In the genomic region with DNA sequence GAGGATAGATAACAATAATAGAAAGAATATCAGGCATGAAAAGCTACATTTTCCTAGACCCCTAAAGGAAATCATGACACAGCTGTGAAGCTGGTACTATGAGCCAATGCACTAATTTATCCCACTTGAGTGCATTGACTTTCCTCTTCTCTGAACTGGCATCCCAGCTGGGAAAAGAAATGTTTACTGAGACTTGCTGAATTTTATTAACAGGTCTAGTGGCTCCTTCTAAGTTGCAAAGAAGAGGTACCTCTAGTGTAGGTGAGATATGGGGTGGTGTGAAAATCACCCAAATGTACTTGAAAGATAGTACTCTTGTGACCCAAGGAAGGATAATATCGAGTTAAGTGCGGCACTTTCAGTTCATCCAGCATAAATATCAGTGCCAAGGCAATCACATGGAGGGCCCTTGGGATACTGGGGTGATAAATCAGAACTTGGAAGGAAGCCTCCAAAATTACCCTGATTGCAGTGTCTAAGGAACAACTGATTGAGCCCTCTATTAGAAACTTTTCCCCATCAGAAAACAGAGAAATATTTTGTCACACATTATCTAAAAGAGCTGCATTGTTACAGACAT, we compare ENCODE assay signal across 20 cellular contexts.
DNase-seq lines count a peak whose midpoint lies in the region; ATAC-seq and TF ChIP-seq lines count a peak whose summit lies in the region.
"Had no signal": no experiment of that assay in that cellular context is flagged by ENCODE, and none has a peak within 500 bp of the region (broad histone marks: within the 10 kb centered on the region; RNA-seq: fewer than 3 reads in every experiment).

No MANE protein-coding gene starts in this region.

- H3K27ac Mint-ChIP-seq in naive thymus-derived CD8-positive, alpha-beta T cell, result no peak overlapping the region
- H3K27ac Mint-ChIP-seq: CD8-positive, alpha-beta T cell had no signal

- H3K4me3 ChIP-seq in OCI-LY1 (ENCODE audit: low read depth, low read length, poor library complexity, severe bottlenecking), result no peak overlapping the region
- H3K4me3 ChIP-seq: BLaER1, HAP-1, SK-N-MC had no signal

- H3K9me3 ChIP-seq in OCI-LY1 (ENCODE audit: low read length), result peaks cover 20% of the 10 kb centered on the region
- H3K9me3 ChIP-seq: HAP-1 had no signal

- H3K9ac ChIP-seq in OCI-LY1 (ENCODE audit: low read length), result no peak overlapping the region; the same call in 1 of the 2 replicates
- H3K9ac ChIP-seq: BLaER1 had no signal

- peaks cover 0 to 12% (median 0%) of the 10 kb centered on the region in 9 donors for H3K9me3 Mint-ChIP-seq in naive thymus-derived CD8-positive, alpha-beta T cell
- H3K9me3 Mint-ChIP-seq: CD8-positive, alpha-beta T cell had no signal

- no peak for ATAC-seq in GM18867 (IDR thresholded peaks at IDR 0.05; ENCODE audit: unreplicated experiment)
- no peak for ATAC-seq in naive thymus-derived CD8-positive, alpha-beta T cell
- ATAC-seq: CD8-positive, alpha-beta T cell; Panc1 had no signal

- H3K4me1 Mint-ChIP-seq in naive thymus-derived CD8-positive, alpha-beta T cell, result no peaks in the 10 kb centered on the region

- no peaks in the 10 kb centered on the region for H3F3A ChIP-seq in OCI-LY1 (ENCODE audit: insufficient read depth, low read length)

- H3K36me3 Mint-ChIP-seq in naive thymus-derived CD8-positive, alpha-beta T cell, result no peaks in the 10 kb centered on the region
- H3K36me3 Mint-ChIP-seq: CD8-positive, alpha-beta T cell had no signal

- H3K9me2 ChIP-seq in OCI-LY1 (ENCODE audit: low read depth, low read length), result no peaks in the 10 kb centered on the region

- H3K4me1 ChIP-seq in OCI-LY1 (ENCODE audit: insufficient read depth, low read length, severe bottlenecking), result peaks cover 40% of the 10 kb centered on the region

- TF ChIP-seq CTCF in OCI-LY1 (IDR thresholded peaks at IDR 0.05; ENCODE audit: low read length), result no peak

- H3K4me2 ChIP-seq in OCI-LY1 (ENCODE audit: low read length), result peak overlapping the region; percentile 31; the same call in 1 of the 2 replicates
- H3K4me2 ChIP-seq: BLaER1 had no signal

- peaks cover 5% of the 10 kb centered on the region; the same call in 1 of the 2 replicates for H3K36me3 ChIP-seq in OCI-LY1 (ENCODE audit: insufficient read depth, low read length)
- H3K36me3 ChIP-seq: BLaER1, HAP-1 had no signal

- POLR2A ChIA-PET in naive thymus-derived CD8-positive, alpha-beta T cell (lab: Charles Lee), result no interaction called here

- no peak overlapping the region for H3K4me3 Mint-ChIP-seq in naive thymus-derived CD8-positive, alpha-beta T cell
- H3K4me3 Mint-ChIP-seq: CD8-positive, alpha-beta T cell had no signal

- peak overlapping the region; percentile 33 for H3K27ac ChIP-seq in OCI-LY1 (ENCODE audit: low read depth, low read length, poor library complexity, severe bottlenecking)
- H3K27ac ChIP-seq: 22Rv1, BLaER1, SK-N-MC had no signal

- H3K27me3 ChIP-seq in OCI-LY1 (ENCODE audit: insufficient read depth, low read length), result no peaks in the 10 kb centered on the region
- H3K27me3 ChIP-seq: BLaER1 had no signal

- H4K20me1 ChIP-seq in OCI-LY1 (ENCODE audit: insufficient read depth, low read length), result no peaks in the 10 kb centered on the region
- H4K20me1 ChIP-seq: BLaER1 had no signal

- peak overlapping the region; percentile 89 for H2AFZ ChIP-seq in OCI-LY1 (ENCODE audit: low read length)

- DNase-seq in NCI-H2171 treated with DMSO at 0.1 percent for 48 hours (lab: John Stamatoyannopoulos, UW), result peak; percentile 55
- no peak for DNase-seq in NCI-H2171 (lab: John Stamatoyannopoulos, UW)
- DNase-seq in medulla oblongata (ENCODE audit: extremely low spot score), result peak; percentile 41
- peak; percentile 56 for DNase-seq in retina
- DNase-seq in NCI-H510A (lab: John Stamatoyannopoulos, UW), result no peak
- no peak for DNase-seq in naive thymus-derived CD8-positive, alpha-beta T cell
- DNase-seq: CD8-positive, alpha-beta T cell; DMS79; MV-4-11; NCI-H1436 treated with DMSO at 0.1 percent for 48 hours; NCI-H2081; NCI-H226; NCI-H748 treated with DMSO at 0.1 percent for 48 hours had no signal

- no peaks in the 10 kb centered on the region for H3K79me2 ChIP-seq in OCI-LY1 (ENCODE audit: insufficient read depth, low read length)

- H3K27me3 Mint-ChIP-seq in naive thymus-derived CD8-positive, alpha-beta T cell, result no peaks in the 10 kb centered on the region

Comparison
In these comparisons a context has a peak if more than half of its experiments do, and no peak if none do; other contexts are left out.
1. DNase-seq: peak in NCI-H2171 treated with DMSO at 0.1 percent for 48 hours (single experiment), medulla oblongata (single experiment) and retina (single experiment); none in NCI-H2171 (single experiment), NCI-H510A (single experiment) and naive thymus-derived CD8-positive, alpha-beta T cell (0 of 10).